Comparison of ENCODE assay signal across 30 cellular contexts in genomic region chr2:194621945-194622344, GRCh38.
"Had no signal": no experiment of that assay in that cellular context is flagged by ENCODE, and none has a peak within 500 bp of the region (broad histone marks: within the 10 kb centered on the region; RNA-seq: fewer than 3 reads in every experiment).

No MANE protein-coding gene starts in this region.

- H3K36me3 Mint-ChIP-seq: activated naive CD4-positive, alpha-beta T cell treated with anti-CD3 and anti-CD28 coated beads, Interleukin-2, amount 50 U/mL, for 24 hours; activated naive CD8-positive, alpha-beta T cell treated with anti-CD3 and anti-CD28 coated beads for 36 hours had no signal

- ATAC-seq: activated CD4-positive, CD25-positive, alpha-beta regulatory T cell treated with anti-CD3 and anti-CD28 coated beads, Interleukin-2, amount 50 U/mL, for 24 hours; activated CD8-positive, alpha-beta T cell treated with anti-CD3 and anti-CD28 coated beads for 36 hours; activated naive CD8-positive, alpha-beta T cell treated with anti-CD3 and anti-CD28 coated beads, Interleukin-2, amount 50 U/mL, for 24 hours; activated T-cell treated with anti-CD3 and anti-CD28 coated beads, Interleukin-2, amount 50 U/mL, for 4 hours; body of pancreas; effector memory CD8-positive, alpha-beta T cell had no signal

- H3K4me3 ChIP-seq: adrenal gland, body of pancreas, esophagus muscularis mucosa had no signal

- H3K4me1 Mint-ChIP-seq: activated B cell treated with CpG ODN at 0.5 μM for 24 hours; activated naive CD4-positive, alpha-beta T cell treated with anti-CD3 and anti-CD28 coated beads, Interleukin-2, amount 50 U/mL, for 24 hours; activated naive CD8-positive, alpha-beta T cell treated with anti-CD3 and anti-CD28 coated beads for 36 hours; activated naive CD8-positive, alpha-beta T cell treated with anti-CD3 and anti-CD28 coated beads, Interleukin-2, amount 50 U/mL, for 24 hours had no signal

- H3K36me3 ChIP-seq: adrenal gland, esophagus muscularis mucosa had no signal

- H3K27ac ChIP-seq: adrenal gland, body of pancreas, esophagus muscularis mucosa, VCaP had no signal

- H3K9me3 ChIP-seq: adrenal gland, body of pancreas, esophagus muscularis mucosa had no signal

- H3K27ac Mint-ChIP-seq: activated B cell treated with CpG ODN at 0.5 μM for 24 hours; activated CD8-positive, alpha-beta T cell treated with anti-CD3 and anti-CD28 coated beads for 36 hours; activated naive CD4-positive, alpha-beta T cell treated with anti-CD3 and anti-CD28 coated beads for 36 hours; activated naive CD4-positive, alpha-beta T cell treated with anti-CD3 and anti-CD28 coated beads, Interleukin-2, amount 50 U/mL, for 24 hours; activated naive CD8-positive, alpha-beta T cell treated with anti-CD3 and anti-CD28 coated beads for 36 hours; activated naive CD8-positive, alpha-beta T cell treated with anti-CD3 and anti-CD28 coated beads, Interleukin-2, amount 50 U/mL, for 24 hours; activated T-helper 2 cell treated with anti-CD3 and anti-CD28 coated beads, Interferon-gamma antibody, Interleukin-2, Interleukin-4, amounts not matched to agents 10 μg/mL and 5 μg/mL and 100 μg/mL, durations not matched to agents 14 hours and 24 hours and 36 hours; effector memory CD8-positive, alpha-beta T cell had no signal

- H3K4me1 ChIP-seq: adrenal gland, body of pancreas had no signal

- H3K4me3 Mint-ChIP-seq: activated B cell treated with CpG ODN at 0.5 μM for 24 hours; activated CD8-positive, alpha-beta T cell treated with anti-CD3 and anti-CD28 coated beads for 36 hours; activated naive CD4-positive, alpha-beta T cell treated with anti-CD3 and anti-CD28 coated beads for 36 hours; activated naive CD4-positive, alpha-beta T cell treated with anti-CD3 and anti-CD28 coated beads, Interleukin-2, amount 50 U/mL, for 24 hours; activated naive CD8-positive, alpha-beta T cell treated with anti-CD3 and anti-CD28 coated beads for 36 hours; activated naive CD8-positive, alpha-beta T cell treated with anti-CD3 and anti-CD28 coated beads, Interleukin-2, amount 50 U/mL, for 24 hours; activated T-cell treated with anti-CD3 and anti-CD28 coated beads, Interleukin-2, amount 50 U/mL, for 4 hours; effector memory CD8-positive, alpha-beta T cell had no signal

- H3K27me3 Mint-ChIP-seq: activated B cell treated with CpG ODN at 0.5 μM for 24 hours; activated CD8-positive, alpha-beta T cell treated with anti-CD3 and anti-CD28 coated beads for 36 hours; activated naive CD8-positive, alpha-beta T cell treated with anti-CD3 and anti-CD28 coated beads for 36 hours; activated naive CD8-positive, alpha-beta T cell treated with anti-CD3 and anti-CD28 coated beads, Interleukin-2, amount 50 U/mL, for 24 hours; effector memory CD8-positive, alpha-beta T cell had no signal

- DNase-seq: activated B cell treated with CpG ODN at 0.5 μM for 24 hours; activated CD4-positive, alpha-beta T cell treated with anti-CD3 and anti-CD28 coated beads for 48 hours; activated CD4-positive, alpha-beta T cell treated with anti-CD3 and anti-CD28 coated beads, Interleukin-2, amount 50 U/mL, for 1 hour; activated CD4-positive, alpha-beta T cell treated with anti-CD3 and anti-CD28 coated beads, Interleukin-2, amount 50 U/mL, for 48 hours; activated CD8-positive, alpha-beta memory T cell treated with anti-CD3 and anti-CD28 coated beads for 24 hours; activated CD8-positive, alpha-beta T cell treated with anti-CD3 and anti-CD28 coated beads for 36 hours; activated effector memory CD4-positive, alpha-beta T cell treated with anti-CD3 and anti-CD28 coated beads, Interleukin-2, amount 50 U/mL, for 16 hours; activated naive CD4-positive, alpha-beta T cell treated with anti-CD3 and anti-CD28 coated beads for 36 hours; activated naive CD8-positive, alpha-beta T cell treated with anti-CD3 and anti-CD28 coated beads for 36 hours; activated naive CD8-positive, alpha-beta T cell treated with anti-CD3 and anti-CD28 coated beads, Interleukin-2, amount 50 U/mL, for 24 hours; activated T-cell treated with anti-CD3 and anti-CD28 coated beads, Interleukin-2, amount 50 U/mL, for 4 hours; adrenal gland; amygdala; aorta; body of pancreas; caudate nucleus; cortex of kidney; dermis blood vessel endothelial cell; effector CD4-positive, alpha-beta T cell; effector memory CD8-positive, alpha-beta T cell; erythroblast; head of caudate nucleus; T-helper 2 cell had no signal

- FAIRE-seq: colon, frontal cortex had no signal

- H3K27me3 ChIP-seq: adrenal gland, body of pancreas, esophagus muscularis mucosa had no signal

- H3K9me3 Mint-ChIP-seq: activated CD8-positive, alpha-beta T cell treated with anti-CD3 and anti-CD28 coated beads for 36 hours; activated naive CD4-positive, alpha-beta T cell treated with anti-CD3 and anti-CD28 coated beads for 36 hours; activated naive CD4-positive, alpha-beta T cell treated with anti-CD3 and anti-CD28 coated beads, Interleukin-2, amount 50 U/mL, for 24 hours; activated naive CD8-positive, alpha-beta T cell treated with anti-CD3 and anti-CD28 coated beads for 36 hours; activated naive CD8-positive, alpha-beta T cell treated with anti-CD3 and anti-CD28 coated beads, Interleukin-2, amount 50 U/mL, for 24 hours; activated T-cell treated with anti-CD3 and anti-CD28 coated beads, Interleukin-2, amount 50 U/mL, for 4 hours; activated T-helper 2 cell treated with anti-CD3 and anti-CD28 coated beads, Interferon-gamma antibody, Interleukin-2, Interleukin-4, amounts not matched to agents 10 μg/mL and 5 μg/mL and 100 μg/mL, durations not matched to agents 14 hours and 24 hours and 36 hours; effector memory CD8-positive, alpha-beta T cell had no signal
